ENCODE assay signal across 9 cellular contexts in the genomic region with DNA sequence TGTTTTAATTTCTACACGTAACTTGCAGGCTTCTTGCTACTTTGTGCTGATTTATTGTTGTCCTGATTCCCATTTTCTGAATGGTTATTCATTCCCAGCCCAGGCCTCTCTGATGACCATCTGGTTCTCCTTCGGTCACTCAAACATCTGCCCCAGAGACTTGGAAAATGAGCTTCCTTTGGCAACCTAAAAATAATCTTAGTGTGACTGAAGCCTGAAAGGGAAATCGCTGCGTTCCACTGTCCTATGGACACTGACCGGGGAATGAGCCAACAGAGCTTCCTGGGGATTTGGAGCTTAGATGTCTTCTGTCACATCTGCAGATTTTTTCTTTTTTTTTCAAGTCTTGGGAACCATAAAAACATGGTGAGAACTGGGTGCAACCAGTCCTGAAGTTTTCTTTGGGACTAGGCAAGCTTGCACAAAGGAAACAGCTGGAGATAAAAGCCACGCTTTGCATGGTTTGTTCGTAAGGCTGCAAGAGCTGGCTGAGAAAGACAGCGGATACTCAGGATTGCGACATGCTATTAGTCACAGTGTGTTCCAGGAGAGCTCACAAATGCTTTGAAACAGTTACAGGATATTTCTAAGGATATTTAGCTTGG.
DNase-seq lines count a peak whose midpoint lies in the region; ATAC-seq, FAIRE-seq and TF ChIP-seq lines count a peak whose summit lies in the region.
"Had no signal": no experiment of that assay in that cellular context is flagged by ENCODE, and none has a peak within 500 bp of the region (broad histone marks: within the 10 kb centered on the region; RNA-seq: fewer than 3 reads in every experiment).

No MANE protein-coding gene starts in this region.

- no peak overlapping the region for H2AK5ac ChIP-seq in trophoblast cell (ENCODE audit: low read length)

- H3K27me3 ChIP-seq in trophoblast cell (ENCODE audit: insufficient read depth, low read length) = no peaks in the 10 kb centered on the region

- no peak overlapping the region for H3K4me3 ChIP-seq in trophoblast cell (ENCODE audit: low read depth, low read length)

- H3K4me2 ChIP-seq in trophoblast cell (ENCODE audit: low read length) = no peak overlapping the region

- H3K36me3 Mint-ChIP-seq in glutamatergic neuron (ENCODE audit: unreplicated experiment) = peaks cover 4% of the 10 kb centered on the region
- H3K36me3 Mint-ChIP-seq: naive B cell had no signal

- DNase-seq in H54 (ENCODE audit: insufficient read length, low spot score) = peak; percentile 68
- peak; percentile 47 for DNase-seq in SW480 (ENCODE audit: low spot score)
- no peak for DNase-seq in glutamatergic neuron
- DNase-seq in trophoblast cell = peak; percentile 90 to 91
- no peak for DNase-seq in activated gamma-delta T cell treated with Interleukin-2 at 50 U/mL for 16 hours
- DNase-seq: naive B cell had no signal

- H3K79me1 ChIP-seq in trophoblast cell (ENCODE audit: low read length) = peaks cover 2% of the 10 kb centered on the region

- H3K9me3 Mint-ChIP-seq in glutamatergic neuron (ENCODE audit: unreplicated experiment) = peaks cover 4% of the 10 kb centered on the region

- H3K36me3 ChIP-seq in trophoblast cell (ENCODE audit: control insufficient read depth in 1 of 2, insufficient read depth in 2 of 2, low read length in 2 of 2) = no peaks in the 10 kb centered on the region

- H3K27me3 Mint-ChIP-seq in glutamatergic neuron (ENCODE audit: unreplicated experiment) = peaks cover 9% of the 10 kb centered on the region

- H2BK12ac ChIP-seq in trophoblast cell (ENCODE audit: low read length) = no peak overlapping the region

- no peak overlapping the region for H3K23ac ChIP-seq in trophoblast cell (ENCODE audit: low read length)

- ATAC-seq in HG02973 (IDR thresholded peaks at IDR 0.05; ENCODE audit: unreplicated experiment) (no peak), GM19397 (IDR thresholded peaks at IDR 0.05; ENCODE audit: unreplicated experiment) (no peak), GM19455 (IDR thresholded peaks at IDR 0.05; ENCODE audit: unreplicated experiment) (no peak)

- H3K4ac ChIP-seq in trophoblast cell (ENCODE audit: low read depth, low read length) = no peak overlapping the region

- H3K18ac ChIP-seq in trophoblast cell (ENCODE audit: low read length) = no peak overlapping the region

- no peak overlapping the region for H4K8ac ChIP-seq in trophoblast cell (ENCODE audit: low read depth, low read length)

- peaks cover 6 to 26% of the 10 kb centered on the region in 2 experiments for H3K4me1 ChIP-seq in trophoblast cell (ENCODE audit: control insufficient read depth in 1 of 2, insufficient read depth in 2 of 2, low read length in 2 of 2)

- H3K14ac ChIP-seq in trophoblast cell (ENCODE audit: low read length) = no peak overlapping the region

- no peak for TF ChIP-seq CTCF in glutamatergic neuron (IDR thresholded peaks at IDR 0.05; ENCODE audit: partially characterized antibody, unreplicated experiment)

- H3K4me1 Mint-ChIP-seq in glutamatergic neuron (ENCODE audit: low read depth, unreplicated experiment) = peaks cover 28% of the 10 kb centered on the region
- H3K4me1 Mint-ChIP-seq: naive B cell had no signal

- WGBS in trophoblast cell (ENCODE audit: extremely low coverage, insufficient coverage, insufficient read length) = no CpG with 5 or more reads among the region's 9 CpGs

- H4K91ac ChIP-seq in trophoblast cell (ENCODE audit: low read depth, low read length) = no peak overlapping the region

- H3K27ac ChIP-seq in trophoblast cell (ENCODE audit: low read depth, low read length) = peak overlapping the region; percentile 67

- no peak for TF ChIP-seq POLR2A in H54 (IDR thresholded peaks at IDR 0.05; ENCODE audit: low read depth, low read length)

- no peak overlapping the region for H2BK120ac ChIP-seq in trophoblast cell (ENCODE audit: insufficient read depth, low read length, poor library complexity)

- no peak overlapping the region for H3K9ac ChIP-seq in trophoblast cell (ENCODE audit: low read length)

- no peaks in the 10 kb centered on the region for H3K9me3 ChIP-seq in trophoblast cell (ENCODE audit: insufficient read depth, low read depth, low read length)

- peaks cover 2% of the 10 kb centered on the region for H3K79me2 ChIP-seq in trophoblast cell (ENCODE audit: control insufficient read depth, insufficient read depth, low read length, poor library complexity)

- no peak overlapping the region for H4K12ac ChIP-seq in trophoblast cell (ENCODE audit: low read depth, low read length)

- no peak overlapping the region for H2AFZ ChIP-seq in trophoblast cell (ENCODE audit: insufficient read depth, low read length, poor library complexity)

- H3K27ac Mint-ChIP-seq in glutamatergic neuron (ENCODE audit: unreplicated experiment) = peak overlapping the region; percentile 83
- H3K27ac Mint-ChIP-seq: naive B cell had no signal

- no peak overlapping the region for H2BK5ac ChIP-seq in trophoblast cell (ENCODE audit: low read depth, low read length, poor library complexity)

- H3K4me3 Mint-ChIP-seq in glutamatergic neuron (ENCODE audit: unreplicated experiment) = peak overlapping the region; percentile 56
- H3K4me3 Mint-ChIP-seq: naive B cell had no signal

- peak; percentile 95 for FAIRE-seq in H54 (lab: Jason Lieb, UNC)

Comparison
In these comparisons a context has a peak if more than half of its experiments do, and no peak if none do; other contexts are left out.
1. DNase-seq: peak in H54 (single experiment), SW480 (single experiment) and trophoblast cell (2 of 2); none in glutamatergic neuron (single experiment) and activated gamma-delta T cell treated with Interleukin-2 at 50 U/mL for 16 hours (single experiment).